ENCODE assay signal across 11 cellular contexts in the genomic region with DNA sequence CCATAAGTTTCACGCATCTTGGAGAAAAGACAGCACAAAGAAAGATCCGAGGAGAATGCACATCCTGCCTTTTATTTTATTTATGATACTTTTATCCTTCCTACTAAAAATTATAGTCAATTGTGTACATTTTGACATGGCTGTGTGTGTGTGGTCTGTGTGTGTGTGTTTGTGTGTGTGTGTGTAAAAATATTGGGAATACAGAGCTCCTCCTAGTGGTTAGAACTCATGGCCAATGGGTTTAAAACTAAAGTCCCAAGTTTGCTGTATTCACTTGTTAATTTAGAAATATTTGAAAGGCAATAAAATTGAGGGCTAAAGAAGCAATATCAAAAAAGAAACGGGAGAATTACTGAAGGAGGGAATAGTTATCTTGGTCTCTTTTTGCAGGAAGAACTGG. TPM values are rescaled to one million over a fixed set of nuclear protein-coding genes. Genes with fewer than 3 reads are reported as not detected.
DNase-seq lines count a peak whose midpoint lies in the region; ATAC-seq, FAIRE-seq and TF ChIP-seq lines count a peak whose summit lies in the region.
"Had no signal": no experiment of that assay in that cellular context is flagged by ENCODE, and none has a peak within 500 bp of the region (broad histone marks: within the 10 kb centered on the region; RNA-seq: fewer than 3 reads in every experiment).

No MANE protein-coding gene starts in this region.

- TF ChIP-seq CTCF in C4-2B (conservative IDR thresholded peaks at IDR 0.05): peak; percentile 80
- peak; percentile 33 to 71 (median 66); a peak in 5 of 6 replicates for TF ChIP-seq CTCF in HCT116 (IDR thresholded peaks at IDR 0.05 in 2 of 3, conservative IDR thresholded peaks at IDR 0.05 in 1 of 3; ENCODE audit: borderline replicate concordance in 1 of 3, insufficient read depth in 1 of 3, low read depth in 2 of 3, low read length in 2 of 3)
- TF ChIP-seq CTCF in WTC11 (IDR thresholded peaks at IDR 0.05): peak; percentile 18; the same call in 1 of the 2 replicates
- TF ChIP-seq CTCF in kidney (IDR thresholded peaks at IDR 0.05; ENCODE audit: borderline replicate concordance, extremely low read depth, insufficient read depth): peak; percentile 25
- peak in 1 of 4 donors; percentile 20 for TF ChIP-seq CTCF in pancreas (IDR thresholded peaks at IDR 0.05)

- CTCF ChIA-PET in HCT116 (lab: Charles Lee): interaction anchor here (0.7 to 2.3 kb wide), 22 partner anchors 8 to 806 kb away, joined by 3 to 22 read pairs (median 4); a partner anchor contains a TSS
- CTCF ChIA-PET in WTC11 (lab: Charles Lee): interaction anchor here (0.5 to 2.3 kb wide), 55 partner anchors 9 to 806 kb away, joined by 3 to 29 read pairs (median 5); a partner anchor contains a TSS

- TF ChIP-seq POLR2A in HCT116 (IDR thresholded peaks at IDR 0.05; ENCODE audit: borderline replicate concordance, extremely low read depth, insufficient read depth, insufficient read length): no peak

- no peaks in the 10 kb centered on the region for H3K36me3 Mint-ChIP-seq in WTC11
- H3K36me3 Mint-ChIP-seq: activated naive CD8-positive, alpha-beta T cell had no signal

- H3K4me3 Mint-ChIP-seq in WTC11: no peak overlapping the region
- H3K4me3 Mint-ChIP-seq: activated naive CD8-positive, alpha-beta T cell had no signal

- H3K9me2 ChIP-seq in HCT116 (ENCODE audit: insufficient read depth): no peaks in the 10 kb centered on the region

- H3K36me3 ChIP-seq in HCT116 (ENCODE audit: control insufficient read depth in 1 of 2, insufficient read depth in 2 of 2, low read length in 2 of 2) (no peaks in the 10 kb centered on the region), kidney (ENCODE audit: control insufficient read depth in 1 of 2, insufficient read depth in 2 of 2, low read length in 2 of 2) (no peaks in the 10 kb centered on the region), pancreas (no peaks in the 10 kb centered on the region)

- DNase-seq in HCT116 (ENCODE audit: low read depth, low spot score) (no peak), WTC11 (ENCODE audit: low spot score) (no peak), kidney (no peak), NCI-H1105 (lab: John Stamatoyannopoulos, UW) (no peak), SHP77 treated with DMSO at 0.1 percent for 48 hours (lab: John Stamatoyannopoulos, UW) (no peak), pancreas (no peak)
- no peak for DNase-seq in activated CD8-positive, alpha-beta memory T cell treated with anti-CD3 and anti-CD28 coated beads for 24 hours
- DNase-seq: retina had no signal

- no peak overlapping the region for H3K27ac Mint-ChIP-seq in WTC11
- H3K27ac Mint-ChIP-seq: activated naive CD8-positive, alpha-beta T cell had no signal

- H3K27me3 ChIP-seq in HCT116 (ENCODE audit: insufficient read depth, low read length) (no peaks in the 10 kb centered on the region), pancreas (no peaks in the 10 kb centered on the region)

- peaks cover 14% of the 10 kb centered on the region for H3K4me1 Mint-ChIP-seq in WTC11

- WGBS in pancreas, 2 donors: 29 to 30% methylated on average over 3 of the region's 3 CpGs

- no peaks in the 10 kb centered on the region for H3K79me2 ChIP-seq in HCT116 (ENCODE audit: insufficient read depth, low read length)

- no peak overlapping the region for H2AFZ ChIP-seq in HCT116 (ENCODE audit: low read depth, low read length, poor library complexity, severe bottlenecking)

- POLR2A ChIA-PET in HCT116 (lab: Charles Lee): no interaction called here
- POLR2A ChIA-PET in WTC11 (lab: Charles Lee): no interaction called here

- no peak overlapping the region for H3K4me2 ChIP-seq in HCT116 (ENCODE audit: low read length)

- H3K9ac ChIP-seq in HCT116 (ENCODE audit: low read length): no peak overlapping the region
- no peak overlapping the region for H3K9ac ChIP-seq in kidney (ENCODE audit: low read length in 2 of 2)

- RAD21 ChIA-PET in HCT116 (lab: Charles Lee; ENCODE audit: low non-redundant PET in 1 of 2, low total read pairs in 2 of 2, uncharacterized antibody in 2 of 2, unreplicated experiment in 2 of 2): interaction anchor here in 1 of 2 experiments (1.0 kb wide), 1 partner anchor 15 kb away, joined by 3 read pairs; no protein-coding TSS in a partner anchor

- H3K27ac ChIP-seq in C4-2B: no peak overlapping the region
- H3K27ac ChIP-seq in HCT116 (ENCODE audit: low read depth, low read length): no peak overlapping the region
- no peak overlapping the region for H3K27ac ChIP-seq in kidney (ENCODE audit: low read depth in 2 of 2, low read length in 2 of 2)
- H3K27ac ChIP-seq in pancreas: no peak overlapping the region

- H3K9me3 ChIP-seq in HCT116 (ENCODE audit: control insufficient read depth in 1 of 2, insufficient read depth in 1 of 2, low read depth in 1 of 2, low read length in 2 of 2): no peaks in the 10 kb centered on the region
- no peaks in the 10 kb centered on the region for H3K9me3 ChIP-seq in kidney (ENCODE audit: control insufficient read depth in 1 of 2, low read length in 2 of 2)
- H3K9me3 ChIP-seq in pancreas: no peaks in the 10 kb centered on the region

- FAIRE-seq in kidney (lab: Jason Lieb, UNC): no peak
- no peak for FAIRE-seq in pancreas (lab: Jason Lieb, UNC)

- intact Hi-C loops in HCT116 (cut with micrococcal nuclease): no loop called here
- intact Hi-C loops in kidney (cut with DNase I): no loop called here
- intact Hi-C loops in pancreas (cut with DNase I): no loop called here

- H3K9me3 Mint-ChIP-seq in WTC11: no peaks in the 10 kb centered on the region

- H4K20me1 ChIP-seq in HCT116 (ENCODE audit: insufficient read depth): no peaks in the 10 kb centered on the region

- H3K4me3 ChIP-seq in HCT116 (replicated peaks in 1 of 2; ENCODE audit: low read depth in 1 of 2, low read length in 2 of 2): no peak overlapping the region
- H3K4me3 ChIP-seq in kidney (ENCODE audit: low read length in 2 of 2): no peak overlapping the region
- no peak overlapping the region for H3K4me3 ChIP-seq in pancreas

- peak; percentile 50 for TF ChIP-seq RAD21 in HCT116 (IDR thresholded peaks at IDR 0.05; ENCODE audit: low read depth)

- BruUV-seq in HCT116 (replicated peaks; lab: Mats Ljungman, UMichigan): no TSS peak

- H3K27me3 Mint-ChIP-seq in WTC11 (ENCODE audit: low read depth): no peaks in the 10 kb centered on the region

- ATAC-seq in HCT116 (peak; percentile 72), WTC11 (0 out of 2 replicates have a peak, but pooled peaks have one; percentile 34), pancreas (no peak)

- H3K4me1 ChIP-seq in HCT116 (ENCODE audit: control insufficient read depth in 1 of 2, insufficient read depth in 2 of 2, low read length in 2 of 2): no peaks in the 10 kb centered on the region
- no peaks in the 10 kb centered on the region for H3K4me1 ChIP-seq in kidney (ENCODE audit: control insufficient read depth in 1 of 2, insufficient read depth in 1 of 2, low read depth in 1 of 2, low read length in 2 of 2)
- H3K4me1 ChIP-seq in pancreas: no peaks in the 10 kb centered on the region

TF ChIP-seq in HCT116, 20 proteins besides CTCF, POLR2A, EP300 and RAD21 (continues in another document):
- TF ChIP-seq SIN3A (IDR thresholded peaks at IDR 0.05; ENCODE audit: low read depth): no peak

TF ChIP-seq in WTC11, 78 proteins besides CTCF, POLR2A, EP300 and RAD21:
- TF ChIP-seq, protein P1, sequence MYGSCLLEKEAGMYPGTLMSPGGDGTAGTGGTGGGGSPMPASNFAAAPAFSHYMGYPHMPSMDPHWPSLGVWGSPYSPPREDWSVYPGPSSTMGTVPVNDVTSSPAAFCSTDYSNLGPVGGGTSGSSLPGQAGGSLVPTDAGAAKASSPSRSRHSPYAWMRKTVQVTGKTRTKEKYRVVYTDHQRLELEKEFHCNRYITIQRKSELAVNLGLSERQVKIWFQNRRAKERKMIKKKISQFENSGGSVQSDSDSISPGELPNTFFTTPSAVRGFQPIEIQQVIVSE (CRISPR knock-in tag; IDR thresholded peaks at IDR 0.05; ENCODE audit: borderline replicate concordance): no peak
- no peak for TF ChIP-seq TP53 (CRISPR knock-in tag; IDR thresholded peaks at IDR 0.05)

RNA-seq across cellular contexts. Expression of a gene that starts 47.5 kb away (rescaled TPM):
- 4.2 TPM for total RNA-seq in HCT116 (2021; ENCODE audit: unreplicated experiment)
- 1.9 and 2.4 TPM in 2 replicates for polyA plus RNA-seq in HCT116 (2012)
- 0.09 to 0.14 TPM (median 0.09 TPM) in 3 replicates for total RNA-seq in WTC11 (2021)
- 0.35 TPM for total RNA-seq in kidney
- not detected for polyA plus RNA-seq in kidney (ENCODE audit: insufficient read depth, low read depth, low replicate concordance)
- 1 to 10 TPM; 3.1 to 8.1 (median 6.0) TPM for total RNA-seq in pancreas
- 10 to 100 TPM in 1 of 2 donors, 1 to 10 TPM in 1; 7.4 to 19.2 TPM for polyA plus RNA-seq in pancreas
- total RNA-seq: T-helper 2 cell treated with Interferon-gamma antibody and Interleukin-4, amounts not matched to agents 100 ng/mL and 5 ng/mL, for 36 hours had no signal

Comparison
In these comparisons a context has a peak if more than half of its experiments do, and no peak if none do; other contexts are left out.
1. ATAC-seq: peak in HCT116 (single experiment) and WTC11 (single experiment); none in pancreas (0 of 4).